ENCODE assay signal across 26 cellular contexts in genomic region chrX:116111497-116111896, GRCh38. TPM values are rescaled to one million over a fixed set of nuclear protein-coding genes. Genes with fewer than 3 reads are reported as not detected.
"Had no signal": no experiment of that assay in that cellular context is flagged by ENCODE, and none has a peak within 500 bp of the region (broad histone marks: within the 10 kb centered on the region; RNA-seq: fewer than 3 reads in every experiment).

No MANE protein-coding gene starts in this region.

- H3K27me3 ChIP-seq: MG63, Peyer's patch, SJCRH30 had no signal

- H3K36me3 ChIP-seq: adrenal gland, breast epithelium, MG63, Peyer's patch, SJCRH30 had no signal

- DNase-seq: activated CD4-positive, alpha-beta T cell treated with anti-CD3 and anti-CD28 coated beads for 48 hours; activated CD4-positive, alpha-beta T cell treated with anti-CD3 and anti-CD28 coated beads, Interleukin-2, amount 50 U/mL, for 4 hours; activated CD8-positive, alpha-beta memory T cell treated with anti-CD3 and anti-CD28 coated beads, Interleukin-2, amount 50 U/mL, for 48 hours; activated CD8-positive, alpha-beta T cell treated with anti-CD3 and anti-CD28 coated beads, Interleukin-2, amount 10 ng/mL, durations not matched to agents 7 days and 5 days; activated naive CD4-positive, alpha-beta T cell treated with anti-CD3 and anti-CD28 coated beads, Interleukin-2, amount 50 U/mL, for 16 hours; activated naive CD8-positive, alpha-beta T cell treated with anti-CD3 and anti-CD28 coated beads, Interleukin-2, amount 10 ng/mL, durations not matched to agents 7 days and 5 days; activated T-cell treated with anti-CD3 and anti-CD28 coated beads, Interleukin-2, amount 50 U/mL, for 1 hour; adrenal gland; anterior cingulate cortex; caudate nucleus; MG63; MV-4-11; NCI-H1105; NCI-H1436; NCI-H1694 treated with DMSO at 0.1 percent for 48 hours; NCI-H2029 treated with DMSO at 0.1 percent for 48 hours; NCI-H510A treated with DMSO at 0.1 percent for 48 hours; NCI-H69; Peyer's patch; Right ventricle myocardium superior; SJCRH30; SK-N-SH had no signal

- ATAC-seq: activated CD4-positive, CD25-positive, alpha-beta regulatory T cell treated with anti-CD3 and anti-CD28 coated beads, Interleukin-2, amount 50 U/mL, for 24 hours; activated CD8-positive, alpha-beta T cell treated with anti-CD3 and anti-CD28 coated beads, Interleukin-2, amount 10 ng/mL, durations not matched to agents 7 days and 5 days had no signal

- H3K4me2 ChIP-seq: SK-N-SH had no signal

- H3K9me3 ChIP-seq: adrenal gland, breast epithelium, MG63, Peyer's patch, SJCRH30, SK-N-SH had no signal

- H3K4me1 ChIP-seq: adrenal gland, breast epithelium, Peyer's patch, SJCRH30 had no signal

- H3K27ac ChIP-seq: adrenal gland, breast epithelium, Peyer's patch, RWPE1, SJCRH30 had no signal

- H3K4me3 ChIP-seq: adrenal gland, breast epithelium, MG63, Peyer's patch, SJCRH30 had no signal

- H3K9ac ChIP-seq: SK-N-SH had no signal

RNA-seq across cellular contexts. Expression of gene AGTR2, which starts 59.0 kb away (rescaled TPM):
- total RNA-seq: activated CD8-positive, alpha-beta T cell treated with anti-CD3 and anti-CD28 coated beads, Interleukin-2, amount 10 ng/mL, durations not matched to agents 7 days and 5 days; activated naive CD8-positive, alpha-beta T cell treated with anti-CD3 and anti-CD28 coated beads, Interleukin-2, amount 10 ng/mL, durations not matched to agents 7 days and 5 days; breast epithelium; chondrocyte; Peyer's patch had no signal
- polyA plus RNA-seq: SK-N-SH had no signal
